In genomic region chr10:1942478-1942877, GRCh38 we compare ENCODE assay signal across 1 cellular context.
TF ChIP-seq lines count a peak whose summit lies in the region.

No MANE protein-coding gene starts in this region.

TF ChIP-seq in GM12878, 131 proteins besides CTCF, POLR2A, EP300 and RAD21 (continued from another document):
- TF ChIP-seq CUX1 (IDR thresholded peaks at IDR 0.05; ENCODE audit: insufficient replicate concordance, low read depth, low read length), result no peak
- TF ChIP-seq ZBTB33 (IDR thresholded peaks at IDR 0.05), result no peak
- no peak for TF ChIP-seq ZBTB4 (CRISPR knock-in tag; IDR thresholded peaks at IDR 0.05)
- no peak for TF ChIP-seq EGR1 (IDR thresholded peaks at IDR 0.05; ENCODE audit: borderline replicate concordance in 1 of 2, low read depth in 2 of 2, low read length in 2 of 2)
- TF ChIP-seq MYB (IDR thresholded peaks at IDR 0.05; ENCODE audit: borderline replicate concordance, low read depth, low read length), result no peak
- no peak for TF ChIP-seq ZNF622 (IDR thresholded peaks at IDR 0.05)
- TF ChIP-seq IRF3 (IDR thresholded peaks at IDR 0.05), result no peak
- TF ChIP-seq POU2F2 (IDR thresholded peaks at IDR 0.05; ENCODE audit: borderline replicate concordance, low read depth, low read length), result no peak
- no peak for TF ChIP-seq EZH2 (IDR thresholded peaks at IDR 0.05; ENCODE audit: borderline replicate concordance, control insufficient read depth, low read depth, low read length)
